In genomic region chr2:235378261-235378660, GRCh38 we compare ENCODE assay signal across 15 cellular contexts.
DNase-seq lines count a peak whose midpoint lies in the region; ATAC-seq and TF ChIP-seq lines count a peak whose summit lies in the region.
"Had no signal": no experiment of that assay in that cellular context is flagged by ENCODE, and none has a peak within 500 bp of the region (broad histone marks: within the 10 kb centered on the region; RNA-seq: fewer than 3 reads in every experiment).

No MANE protein-coding gene starts in this region.

- TF ChIP-seq CTCF in prostate gland (IDR thresholded peaks at IDR 0.05) = no peak
- TF ChIP-seq CTCF in GM10248 (IDR thresholded peaks at IDR 0.05; ENCODE audit: control extremely low read depth, extremely low read depth, low read depth, missing control alignments) = no peak

- H3K27me3 ChIP-seq in MG63 (no peaks in the 10 kb centered on the region), prostate gland (replicated peaks; ENCODE audit: insufficient read depth) (no peaks in the 10 kb centered on the region)
- H3K27me3 ChIP-seq: brain microvascular endothelial cell had no signal

- WGBS in prostate gland = 43% methylated on average over 3 of the region's 3 CpGs

- ATAC-seq in HG02798 (IDR thresholded peaks at IDR 0.05; ENCODE audit: poor library complexity, unreplicated experiment) (no peak), GM21367 (IDR thresholded peaks at IDR 0.05; ENCODE audit: unreplicated experiment) (no peak)
- ATAC-seq: activated CD4-positive, alpha-beta T cell treated with anti-CD3 and anti-CD28 coated beads for 36 hours; lower lobe of right lung; natural killer cell had no signal

- H3K27ac ChIP-seq in prostate gland = no peak overlapping the region
- H3K27ac ChIP-seq: BLaER1 treated with 17β-estradiol and CSF1 and Interleukin-3, amounts not matched to agents 10 nM and 100 nM; brain microvascular endothelial cell; lower lobe of right lung had no signal

- H3K4me3 ChIP-seq in MG63 = no peak overlapping the region
- H3K4me3 ChIP-seq in prostate gland = no peak overlapping the region
- H3K4me3 ChIP-seq: BLaER1 treated with 17β-estradiol and CSF1 and Interleukin-3, amounts not matched to agents 10 nM and 100 nM; lower lobe of right lung had no signal

- no peaks in the 10 kb centered on the region for H3K9me3 ChIP-seq in MG63
- H3K9me3 ChIP-seq in prostate gland = no peaks in the 10 kb centered on the region
- H3K9me3 ChIP-seq: BLaER1 treated with 17β-estradiol and CSF1 and Interleukin-3, amounts not matched to agents 10 nM and 100 nM; lower lobe of right lung had no signal

- H3K36me3 ChIP-seq in MG63 = no peaks in the 10 kb centered on the region
- H3K36me3 ChIP-seq in prostate gland = no peaks in the 10 kb centered on the region
- H3K36me3 ChIP-seq: BLaER1 treated with 17β-estradiol and CSF1 and Interleukin-3, amounts not matched to agents 10 nM and 100 nM; brain microvascular endothelial cell; lower lobe of right lung had no signal

- H3K4me1 ChIP-seq in prostate gland (replicated peaks) = no peaks in the 10 kb centered on the region
- H3K4me1 ChIP-seq: BLaER1 treated with 17β-estradiol and CSF1 and Interleukin-3, amounts not matched to agents 10 nM and 100 nM; lower lobe of right lung had no signal

- POLR2A ChIA-PET in GM10248 (lab: Yijun Ruan, JAX) = no interaction called here

- TF ChIP-seq POLR2A in prostate gland (IDR thresholded peaks at IDR 0.05) = no peak

- intact Hi-C loops in prostate gland (cut with DNase I) = no loop called here

- CTCF ChIA-PET in GM10248 (lab: Yijun Ruan, JAX) = no interaction called here

- peak; percentile 12 for DNase-seq in DMS153 treated with DMSO at 0.1 percent for 48 hours (lab: John Stamatoyannopoulos, UW; ENCODE audit: unreplicated experiment)
- DNase-seq in MG63 = peak; percentile 15
- DNase-seq in dermis blood vessel endothelial cell = peak; percentile 3
- DNase-seq in prostate gland (ENCODE audit: low spot score) = peak; percentile 15
- no peak for DNase-seq in GM10248 (ENCODE audit: extremely low spot score)
- DNase-seq: activated CD4-positive, alpha-beta T cell treated with anti-CD3 and anti-CD28 coated beads for 36 hours; brain microvascular endothelial cell; DMS79; effector CD4-positive, alpha-beta T cell; lower lobe of right lung; natural killer cell; T-helper 9 cell had no signal
